ENCODE assay signal across 15 cellular contexts in genomic region chr4:3316146-3316545, GRCh38.
"Had no signal": no experiment of that assay in that cellular context is flagged by ENCODE, and none has a peak within 500 bp of the region (broad histone marks: within the 10 kb centered on the region; RNA-seq: fewer than 3 reads in every experiment).

No MANE protein-coding gene starts in this region.

- H3K27me3 Mint-ChIP-seq: activated naive CD8-positive, alpha-beta T cell treated with anti-CD3 and anti-CD28 coated beads, Interleukin-2, amount 50 U/mL, for 24 hours had no signal

- DNase-seq: activated CD4-positive, CD25-positive, alpha-beta regulatory T cell; activated naive CD8-positive, alpha-beta T cell treated with anti-CD3 and anti-CD28 coated beads, Interleukin-2, amount 50 U/mL, for 24 hours; effector CD4-positive, alpha-beta T cell; hypothalamus; immature natural killer cell; mesenchymal stem cell; retina; SK-N-SH; stimulated activated CD4-positive, alpha-beta T cell treated with anti-CD3 and anti-CD28 coated beads, Interleukin-1b, Interleukin-23, amount 100 ng/mL, for 48 hours; stimulated activated naive CD4-positive, alpha-beta T cell; trophoblast cell had no signal

- H3K4me3 ChIP-seq: cardiac muscle cell, pancreas had no signal

- H3K27ac ChIP-seq: cardiac muscle cell, pancreas had no signal

- FAIRE-seq: colon, pancreas had no signal

- H3K27ac Mint-ChIP-seq: activated naive CD8-positive, alpha-beta T cell treated with anti-CD3 and anti-CD28 coated beads, Interleukin-2, amount 50 U/mL, for 24 hours; immature natural killer cell had no signal

- H3K4me3 Mint-ChIP-seq: activated naive CD8-positive, alpha-beta T cell treated with anti-CD3 and anti-CD28 coated beads, Interleukin-2, amount 50 U/mL, for 24 hours; immature natural killer cell had no signal

- H3K9me3 Mint-ChIP-seq: activated naive CD8-positive, alpha-beta T cell treated with anti-CD3 and anti-CD28 coated beads, Interleukin-2, amount 50 U/mL, for 24 hours; immature natural killer cell had no signal

- H3K4me1 Mint-ChIP-seq: activated naive CD8-positive, alpha-beta T cell treated with anti-CD3 and anti-CD28 coated beads, Interleukin-2, amount 50 U/mL, for 24 hours; immature natural killer cell had no signal

- H3K4me1 ChIP-seq: pancreas had no signal

- H3K27me3 ChIP-seq: cardiac muscle cell, pancreas had no signal

- H3K4me2 ChIP-seq: SK-N-SH had no signal

- ATAC-seq: activated naive CD8-positive, alpha-beta T cell treated with anti-CD3 and anti-CD28 coated beads, Interleukin-2, amount 50 U/mL, for 24 hours; pancreas; Right ventricle myocardium inferior had no signal

- H3K9ac ChIP-seq: SK-N-SH had no signal

- H3K9me3 ChIP-seq: pancreas, SK-N-SH had no signal
